In the genomic region with DNA sequence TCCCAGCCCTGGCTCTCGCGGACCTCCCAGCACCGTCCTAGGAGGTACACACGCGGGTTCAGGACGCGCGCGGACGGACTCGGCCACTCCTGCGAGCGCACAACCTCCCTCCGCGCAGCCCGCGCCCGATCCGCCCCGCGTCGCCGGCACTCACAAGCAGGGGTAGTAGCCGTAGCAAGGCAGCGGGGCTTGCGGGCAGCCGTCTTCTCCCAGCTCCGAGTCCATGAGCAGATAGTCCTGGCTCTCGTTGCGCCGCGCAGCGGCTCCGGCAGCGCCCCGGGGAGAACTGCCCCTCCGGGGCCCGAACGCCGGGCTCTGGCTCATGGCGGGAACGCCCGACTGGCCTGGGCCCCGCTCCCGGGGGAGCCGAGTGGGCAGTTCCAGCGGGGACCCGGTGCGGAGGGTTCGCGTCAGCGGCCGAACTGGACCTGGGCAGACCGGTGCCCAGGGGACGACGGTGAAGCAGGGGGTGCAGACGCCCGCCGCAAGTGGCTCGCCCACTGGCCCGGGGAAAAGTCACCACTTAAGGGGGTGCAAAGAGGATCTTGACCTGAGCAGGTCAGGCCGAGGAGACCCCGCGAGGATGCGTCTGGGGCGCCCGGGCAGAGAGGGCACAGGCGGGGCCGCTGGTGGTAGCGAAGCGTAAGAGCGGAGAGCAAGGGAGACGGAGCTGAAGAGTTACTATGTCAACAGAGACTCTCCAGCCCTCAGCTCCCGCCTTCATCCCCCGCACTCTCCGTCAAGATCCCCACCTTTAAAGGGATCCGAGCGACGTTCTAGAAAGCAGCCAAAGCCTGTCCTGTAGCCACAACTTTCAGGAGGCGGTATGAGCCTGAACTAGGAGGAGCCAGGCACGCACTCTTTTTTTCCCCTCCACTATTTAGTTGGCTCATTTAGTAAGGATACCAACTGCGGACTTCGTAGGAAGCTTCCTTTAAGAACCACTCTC, we compare ENCODE assay signal across 2 cellular contexts.
TF ChIP-seq lines count a peak whose summit lies in the region.

A gene (minus strand): TSS at position 828 of the 949 bp plus-strand sequence. CDS start 504 bp downstream, at position 324.

TF ChIP-seq in SK-N-SH, 30 proteins besides CTCF, POLR2A, EP300 and RAD21 (continued from another document):
- TF ChIP-seq NFIC (IDR thresholded peaks at IDR 0.05; ENCODE audit: borderline replicate concordance) (no peak), MEF2A (IDR thresholded peaks at IDR 0.05; ENCODE audit: borderline replicate concordance, low read depth) (no peak), RCOR1 (IDR thresholded peaks at IDR 0.05; ENCODE audit: low read length) (no peak), GABPA (IDR thresholded peaks at IDR 0.05; ENCODE audit: low read depth) (no peak), TAF1 (IDR thresholded peaks at IDR 0.05; ENCODE audit: borderline replicate concordance, low read depth, low read length) (no peak)
- TF ChIP-seq, protein P1, sequence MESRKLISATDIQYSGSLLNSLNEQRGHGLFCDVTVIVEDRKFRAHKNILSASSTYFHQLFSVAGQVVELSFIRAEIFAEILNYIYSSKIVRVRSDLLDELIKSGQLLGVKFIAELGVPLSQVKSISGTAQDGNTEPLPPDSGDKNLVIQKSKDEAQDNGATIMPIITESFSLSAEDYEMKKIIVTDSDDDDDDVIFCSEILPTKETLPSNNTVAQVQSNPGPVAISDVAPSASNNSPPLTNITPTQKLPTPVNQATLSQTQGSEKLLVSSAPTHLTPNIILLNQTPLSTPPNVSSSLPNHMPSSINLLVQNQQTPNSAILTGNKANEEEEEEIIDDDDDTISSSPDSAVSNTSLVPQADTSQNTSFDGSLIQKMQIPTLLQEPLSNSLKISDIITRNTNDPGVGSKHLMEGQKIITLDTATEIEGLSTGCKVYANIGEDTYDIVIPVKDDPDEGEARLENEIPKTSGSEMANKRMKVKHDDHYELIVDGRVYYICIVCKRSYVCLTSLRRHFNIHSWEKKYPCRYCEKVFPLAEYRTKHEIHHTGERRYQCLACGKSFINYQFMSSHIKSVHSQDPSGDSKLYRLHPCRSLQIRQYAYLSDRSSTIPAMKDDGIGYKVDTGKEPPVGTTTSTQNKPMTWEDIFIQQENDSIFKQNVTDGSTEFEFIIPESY (IDR thresholded peaks at IDR 0.05; ENCODE audit: borderline replicate concordance, low read depth), result no peak
- TF ChIP-seq, protein P2, sequence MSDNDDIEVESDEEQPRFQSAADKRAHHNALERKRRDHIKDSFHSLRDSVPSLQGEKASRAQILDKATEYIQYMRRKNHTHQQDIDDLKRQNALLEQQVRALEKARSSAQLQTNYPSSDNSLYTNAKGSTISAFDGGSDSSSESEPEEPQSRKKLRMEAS (IDR thresholded peaks at IDR 0.05; ENCODE audit: low read depth), result no peak
- TF ChIP-seq, protein P3, sequence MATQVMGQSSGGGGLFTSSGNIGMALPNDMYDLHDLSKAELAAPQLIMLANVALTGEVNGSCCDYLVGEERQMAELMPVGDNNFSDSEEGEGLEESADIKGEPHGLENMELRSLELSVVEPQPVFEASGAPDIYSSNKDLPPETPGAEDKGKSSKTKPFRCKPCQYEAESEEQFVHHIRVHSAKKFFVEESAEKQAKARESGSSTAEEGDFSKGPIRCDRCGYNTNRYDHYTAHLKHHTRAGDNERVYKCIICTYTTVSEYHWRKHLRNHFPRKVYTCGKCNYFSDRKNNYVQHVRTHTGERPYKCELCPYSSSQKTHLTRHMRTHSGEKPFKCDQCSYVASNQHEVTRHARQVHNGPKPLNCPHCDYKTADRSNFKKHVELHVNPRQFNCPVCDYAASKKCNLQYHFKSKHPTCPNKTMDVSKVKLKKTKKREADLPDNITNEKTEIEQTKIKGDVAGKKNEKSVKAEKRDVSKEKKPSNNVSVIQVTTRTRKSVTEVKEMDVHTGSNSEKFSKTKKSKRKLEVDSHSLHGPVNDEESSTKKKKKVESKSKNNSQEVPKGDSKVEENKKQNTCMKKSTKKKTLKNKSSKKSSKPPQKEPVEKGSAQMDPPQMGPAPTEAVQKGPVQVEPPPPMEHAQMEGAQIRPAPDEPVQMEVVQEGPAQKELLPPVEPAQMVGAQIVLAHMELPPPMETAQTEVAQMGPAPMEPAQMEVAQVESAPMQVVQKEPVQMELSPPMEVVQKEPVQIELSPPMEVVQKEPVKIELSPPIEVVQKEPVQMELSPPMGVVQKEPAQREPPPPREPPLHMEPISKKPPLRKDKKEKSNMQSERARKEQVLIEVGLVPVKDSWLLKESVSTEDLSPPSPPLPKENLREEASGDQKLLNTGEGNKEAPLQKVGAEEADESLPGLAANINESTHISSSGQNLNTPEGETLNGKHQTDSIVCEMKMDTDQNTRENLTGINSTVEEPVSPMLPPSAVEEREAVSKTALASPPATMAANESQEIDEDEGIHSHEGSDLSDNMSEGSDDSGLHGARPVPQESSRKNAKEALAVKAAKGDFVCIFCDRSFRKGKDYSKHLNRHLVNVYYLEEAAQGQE (IDR thresholded peaks at IDR 0.05; ENCODE audit: low read depth, low read length), result no peak
- TF ChIP-seq, protein P4, sequence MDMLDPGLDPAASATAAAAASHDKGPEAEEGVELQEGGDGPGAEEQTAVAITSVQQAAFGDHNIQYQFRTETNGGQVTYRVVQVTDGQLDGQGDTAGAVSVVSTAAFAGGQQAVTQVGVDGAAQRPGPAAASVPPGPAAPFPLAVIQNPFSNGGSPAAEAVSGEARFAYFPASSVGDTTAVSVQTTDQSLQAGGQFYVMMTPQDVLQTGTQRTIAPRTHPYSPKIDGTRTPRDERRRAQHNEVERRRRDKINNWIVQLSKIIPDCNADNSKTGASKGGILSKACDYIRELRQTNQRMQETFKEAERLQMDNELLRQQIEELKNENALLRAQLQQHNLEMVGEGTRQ (IDR thresholded peaks at IDR 0.05; ENCODE audit: borderline replicate concordance, low read depth, low read length), result no peak

TF ChIP-seq in SK-N-SH treated with all-trans-retinoic acid at 6 μM for 48 hours, 23 proteins besides CTCF, POLR2A, EP300 and RAD21 (continued from another document):
- TF ChIP-seq, protein P5, sequence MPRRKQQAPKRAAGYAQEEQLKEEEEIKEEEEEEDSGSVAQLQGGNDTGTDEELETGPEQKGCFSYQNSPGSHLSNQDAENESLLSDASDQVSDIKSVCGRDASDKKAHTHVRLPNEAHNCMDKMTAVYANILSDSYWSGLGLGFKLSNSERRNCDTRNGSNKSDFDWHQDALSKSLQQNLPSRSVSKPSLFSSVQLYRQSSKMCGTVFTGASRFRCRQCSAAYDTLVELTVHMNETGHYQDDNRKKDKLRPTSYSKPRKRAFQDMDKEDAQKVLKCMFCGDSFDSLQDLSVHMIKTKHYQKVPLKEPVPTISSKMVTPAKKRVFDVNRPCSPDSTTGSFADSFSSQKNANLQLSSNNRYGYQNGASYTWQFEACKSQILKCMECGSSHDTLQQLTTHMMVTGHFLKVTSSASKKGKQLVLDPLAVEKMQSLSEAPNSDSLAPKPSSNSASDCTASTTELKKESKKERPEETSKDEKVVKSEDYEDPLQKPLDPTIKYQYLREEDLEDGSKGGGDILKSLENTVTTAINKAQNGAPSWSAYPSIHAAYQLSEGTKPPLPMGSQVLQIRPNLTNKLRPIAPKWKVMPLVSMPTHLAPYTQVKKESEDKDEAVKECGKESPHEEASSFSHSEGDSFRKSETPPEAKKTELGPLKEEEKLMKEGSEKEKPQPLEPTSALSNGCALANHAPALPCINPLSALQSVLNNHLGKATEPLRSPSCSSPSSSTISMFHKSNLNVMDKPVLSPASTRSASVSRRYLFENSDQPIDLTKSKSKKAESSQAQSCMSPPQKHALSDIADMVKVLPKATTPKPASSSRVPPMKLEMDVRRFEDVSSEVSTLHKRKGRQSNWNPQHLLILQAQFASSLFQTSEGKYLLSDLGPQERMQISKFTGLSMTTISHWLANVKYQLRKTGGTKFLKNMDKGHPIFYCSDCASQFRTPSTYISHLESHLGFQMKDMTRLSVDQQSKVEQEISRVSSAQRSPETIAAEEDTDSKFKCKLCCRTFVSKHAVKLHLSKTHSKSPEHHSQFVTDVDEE (CRISPR knock-in tag; IDR thresholded peaks at IDR 0.05), result no peak
- TF ChIP-seq ZFP30 (CRISPR knock-in tag; IDR thresholded peaks at IDR 0.05) (no peak), ZNF70 (CRISPR knock-in tag; IDR thresholded peaks at IDR 0.05) (no peak), ZFP3 (CRISPR knock-in tag; IDR thresholded peaks at IDR 0.05) (no peak), BACH2 (CRISPR knock-in tag; IDR thresholded peaks at IDR 0.05; ENCODE audit: borderline replicate concordance) (no peak), GLIS3 (CRISPR knock-in tag; IDR thresholded peaks at IDR 0.05) (no peak), ZNF8 (CRISPR knock-in tag; IDR thresholded peaks at IDR 0.05) (no peak), OSR1 (CRISPR knock-in tag; IDR thresholded peaks at IDR 0.05) (no peak), RARB (CRISPR knock-in tag; IDR thresholded peaks at IDR 0.05) (no peak), CSDC2 (CRISPR knock-in tag; IDR thresholded peaks at IDR 0.05) (no peak), ISL1 (CRISPR knock-in tag; IDR thresholded peaks at IDR 0.05) (no peak)
- TF ChIP-seq, protein P6, sequence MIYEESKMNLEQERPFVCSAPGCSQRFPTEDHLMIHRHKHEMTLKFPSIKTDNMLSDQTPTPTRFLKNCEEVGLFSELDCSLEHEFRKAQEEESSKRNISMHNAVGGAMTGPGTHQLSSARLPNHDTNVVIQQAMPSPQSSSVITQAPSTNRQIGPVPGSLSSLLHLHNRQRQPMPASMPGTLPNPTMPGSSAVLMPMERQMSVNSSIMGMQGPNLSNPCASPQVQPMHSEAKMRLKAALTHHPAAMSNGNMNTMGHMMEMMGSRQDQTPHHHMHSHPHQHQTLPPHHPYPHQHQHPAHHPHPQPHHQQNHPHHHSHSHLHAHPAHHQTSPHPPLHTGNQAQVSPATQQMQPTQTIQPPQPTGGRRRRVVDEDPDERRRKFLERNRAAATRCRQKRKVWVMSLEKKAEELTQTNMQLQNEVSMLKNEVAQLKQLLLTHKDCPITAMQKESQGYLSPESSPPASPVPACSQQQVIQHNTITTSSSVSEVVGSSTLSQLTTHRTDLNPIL (CRISPR knock-in tag; IDR thresholded peaks at IDR 0.05; ENCODE audit: low read depth), result no peak
- TF ChIP-seq, protein P7, sequence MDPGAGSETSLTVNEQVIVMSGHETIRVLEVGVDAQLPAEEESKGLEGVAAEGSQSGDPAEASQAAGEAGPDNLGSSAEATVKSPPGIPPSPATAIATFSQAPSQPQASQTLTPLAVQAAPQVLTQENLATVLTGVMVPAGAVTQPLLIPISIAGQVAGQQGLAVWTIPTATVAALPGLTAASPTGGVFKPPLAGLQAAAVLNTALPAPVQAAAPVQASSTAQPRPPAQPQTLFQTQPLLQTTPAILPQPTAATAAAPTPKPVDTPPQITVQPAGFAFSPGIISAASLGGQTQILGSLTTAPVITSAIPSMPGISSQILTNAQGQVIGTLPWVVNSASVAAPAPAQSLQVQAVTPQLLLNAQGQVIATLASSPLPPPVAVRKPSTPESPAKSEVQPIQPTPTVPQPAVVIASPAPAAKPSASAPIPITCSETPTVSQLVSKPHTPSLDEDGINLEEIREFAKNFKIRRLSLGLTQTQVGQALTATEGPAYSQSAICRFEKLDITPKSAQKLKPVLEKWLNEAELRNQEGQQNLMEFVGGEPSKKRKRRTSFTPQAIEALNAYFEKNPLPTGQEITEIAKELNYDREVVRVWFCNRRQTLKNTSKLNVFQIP (CRISPR knock-in tag; IDR thresholded peaks at IDR 0.05; ENCODE audit: borderline replicate concordance, low read depth), result no peak
